In genomic region chr5:91150636-91151035, GRCh38 we compare ENCODE assay signal across 18 cellular contexts.
DNase-seq lines count a peak whose midpoint lies in the region; ATAC-seq and TF ChIP-seq lines count a peak whose summit lies in the region.
"Had no signal": no experiment of that assay in that cellular context is flagged by ENCODE, and none has a peak within 500 bp of the region (broad histone marks: within the 10 kb centered on the region; RNA-seq: fewer than 3 reads in every experiment).

No MANE protein-coding gene starts in this region.

- H3K4me2 ChIP-seq in HCT116 (ENCODE audit: low read length) = peak overlapping the region; percentile 42
- H3K4me2 ChIP-seq: BLaER1 had no signal

- no peak overlapping the region for H3K27ac ChIP-seq in HCT116 (ENCODE audit: low read depth, low read length)
- H3K27ac ChIP-seq in upper lobe of right lung = peak overlapping the region; percentile 14
- H3K27ac ChIP-seq: BLaER1 had no signal

- CTCF ChIA-PET in HCT116 (lab: Charles Lee) = interaction anchor here (1.3 kb wide), 1 partner anchor 234 kb away, joined by 5 read pairs; no protein-coding TSS in a partner anchor

- no peak overlapping the region for H3K9ac ChIP-seq in HCT116 (ENCODE audit: low read length)
- H3K9ac ChIP-seq: BLaER1 had no signal

- RAD21 ChIA-PET in HCT116 (lab: Charles Lee; ENCODE audit: low non-redundant PET in 1 of 2, low total read pairs in 2 of 2, uncharacterized antibody in 2 of 2, unreplicated experiment in 2 of 2) = no interaction called here

- TF ChIP-seq RAD21 in HCT116 (IDR thresholded peaks at IDR 0.05; ENCODE audit: low read depth) = no peak

- POLR2A ChIA-PET in HCT116 (lab: Charles Lee) = no interaction called here

- ATAC-seq in HCT116 = no peak
- no peak for ATAC-seq in upper lobe of right lung
- ATAC-seq in HG02571 (IDR thresholded peaks at IDR 0.05; ENCODE audit: unreplicated experiment) = no peak
- no peak for ATAC-seq in GM18909 (IDR thresholded peaks at IDR 0.05; ENCODE audit: poor library complexity, unreplicated experiment)
- ATAC-seq: GM12878 had no signal

- no peaks in the 10 kb centered on the region for H3K27me3 ChIP-seq in HCT116 (ENCODE audit: insufficient read depth, low read length)
- H3K27me3 ChIP-seq in upper lobe of right lung = no peaks in the 10 kb centered on the region
- H3K27me3 ChIP-seq: BLaER1 had no signal

- H3K36me3 Mint-ChIP-seq in dendritic cell treated with granulocyte-macrophage colony-stimulating factor and Interleukin-4, amounts not matched to agents 40 ng/mL and 50 ng/mL, for 4 days (ENCODE audit: low read depth) = peaks cover 7% of the 10 kb centered on the region
- H3K36me3 Mint-ChIP-seq in nephron progenitor cell (ENCODE audit: low read depth) = peaks cover 31% of the 10 kb centered on the region
- H3K36me3 Mint-ChIP-seq: CD8-positive, alpha-beta memory T cell had no signal

- no peaks in the 10 kb centered on the region for H4K20me1 ChIP-seq in HCT116 (ENCODE audit: insufficient read depth)
- H4K20me1 ChIP-seq: BLaER1 had no signal

- TF ChIP-seq POLR2A in HCT116 (IDR thresholded peaks at IDR 0.05; ENCODE audit: borderline replicate concordance, extremely low read depth, insufficient read depth, insufficient read length) = no peak

- BruUV-seq in HCT116 (replicated peaks; lab: Mats Ljungman, UMichigan) = no TSS peak

- H3K4me3 Mint-ChIP-seq in dendritic cell treated with granulocyte-macrophage colony-stimulating factor and Interleukin-4, amounts not matched to agents 40 ng/mL and 50 ng/mL, for 4 days = no peak overlapping the region
- no peak overlapping the region for H3K4me3 Mint-ChIP-seq in nephron progenitor cell
- H3K4me3 Mint-ChIP-seq: CD8-positive, alpha-beta memory T cell; H9; HFFc6 had no signal

- H3K9me2 ChIP-seq in HCT116 (ENCODE audit: insufficient read depth) = 0 out of 2 replicates have a peak, but pooled peaks cover 8% of the 10 kb centered on the region

- no peaks in the 10 kb centered on the region for H3K79me2 ChIP-seq in HCT116 (ENCODE audit: insufficient read depth, low read length)

- H3K36me3 ChIP-seq in HCT116 (ENCODE audit: control insufficient read depth in 1 of 2, insufficient read depth in 2 of 2, low read length in 2 of 2) (no peaks in the 10 kb centered on the region), upper lobe of right lung (no peaks in the 10 kb centered on the region)

- DNase-seq in HCT116 (ENCODE audit: low read depth, low spot score) = no peak
- DNase-seq in nephron progenitor cell = no peak
- no peak for DNase-seq in upper lobe of right lung
- no peak for DNase-seq in NAMALWA (ENCODE audit: low spot score)
- DNase-seq in HCEC 1CT = no peak
- DNase-seq: AML-193; Caco-2; CD8-positive, alpha-beta memory T cell; DMS 273 treated with DMSO at 0.1 percent for 48 hours; GOT3; H9; HFFc6; KBM-7 had no signal

- H3K4me1 Mint-ChIP-seq in dendritic cell treated with granulocyte-macrophage colony-stimulating factor and Interleukin-4, amounts not matched to agents 40 ng/mL and 50 ng/mL, for 4 days (ENCODE audit: low read depth) = peaks cover 16% of the 10 kb centered on the region
- peaks cover 5% of the 10 kb centered on the region for H3K4me1 Mint-ChIP-seq in nephron progenitor cell
- H3K4me1 Mint-ChIP-seq: CD8-positive, alpha-beta memory T cell had no signal

- H3K4me1 ChIP-seq in HCT116 (ENCODE audit: control insufficient read depth in 1 of 2, insufficient read depth in 2 of 2, low read length in 2 of 2) (peaks cover 0 to 10% of the 10 kb centered on the region in 2 experiments; a peak in 2 of 4 replicates), upper lobe of right lung (peaks cover 24% of the 10 kb centered on the region)
- H3K4me1 ChIP-seq: BLaER1 had no signal

- H3K4me3 ChIP-seq in HCT116 (replicated peaks in 1 of 2; ENCODE audit: low read depth in 1 of 2, low read length in 2 of 2) (no peak overlapping the region), upper lobe of right lung (no peak overlapping the region)
- H3K4me3 ChIP-seq: BLaER1, GM12878 had no signal

- peak overlapping the region; percentile 10 for H3K27ac Mint-ChIP-seq in dendritic cell treated with granulocyte-macrophage colony-stimulating factor and Interleukin-4, amounts not matched to agents 40 ng/mL and 50 ng/mL, for 4 days
- peak overlapping the region; percentile 33 for H3K27ac Mint-ChIP-seq in nephron progenitor cell
- H3K27ac Mint-ChIP-seq: CD8-positive, alpha-beta memory T cell; H9; HFFc6 had no signal

- H3K9me3 ChIP-seq in HCT116 (ENCODE audit: control insufficient read depth in 1 of 2, insufficient read depth in 1 of 2, low read depth in 1 of 2, low read length in 2 of 2) (no peaks in the 10 kb centered on the region), upper lobe of right lung (no peaks in the 10 kb centered on the region)
- H3K9me3 ChIP-seq: Caco-2 had no signal

- peaks cover 10% of the 10 kb centered on the region for H3K9me3 Mint-ChIP-seq in dendritic cell treated with granulocyte-macrophage colony-stimulating factor and Interleukin-4, amounts not matched to agents 40 ng/mL and 50 ng/mL, for 4 days
- H3K9me3 Mint-ChIP-seq in nephron progenitor cell = peaks cover 14% of the 10 kb centered on the region
- H3K9me3 Mint-ChIP-seq: HFFc6 had no signal

- H3K27me3 Mint-ChIP-seq in dendritic cell treated with granulocyte-macrophage colony-stimulating factor and Interleukin-4, amounts not matched to agents 40 ng/mL and 50 ng/mL, for 4 days = no peaks in the 10 kb centered on the region
- H3K27me3 Mint-ChIP-seq in nephron progenitor cell (ENCODE audit: low read depth, poor library complexity) = peaks cover 3% of the 10 kb centered on the region

- intact Hi-C loops in HCT116 (cut with micrococcal nuclease) (no loop called here), upper lobe of right lung (cut with DNase I) (no loop called here)
- intact Hi-C loops in dendritic cell treated with granulocyte-macrophage colony-stimulating factor and Interleukin-4, amounts not matched to agents 40 ng/mL and 50 ng/mL, for 4 days (cut with micrococcal nuclease) = no loop called here

- TF ChIP-seq CTCF in HCT116 (IDR thresholded peaks at IDR 0.05 in 2 of 3, conservative IDR thresholded peaks at IDR 0.05 in 1 of 3; ENCODE audit: borderline replicate concordance in 1 of 3, insufficient read depth in 1 of 3, low read depth in 2 of 3, low read length in 2 of 3) = no peak
- no peak for TF ChIP-seq CTCF in nephron progenitor cell (IDR thresholded peaks at IDR 0.05)
- TF ChIP-seq CTCF in upper lobe of right lung (IDR thresholded peaks at IDR 0.05) = no peak

- H2AFZ ChIP-seq in HCT116 (ENCODE audit: low read depth, low read length, poor library complexity, severe bottlenecking) = peak overlapping the region; percentile 29

TF ChIP-seq in HCT116, 20 proteins besides CTCF, POLR2A, EP300 and RAD21 (continues in another document):
- TF ChIP-seq ELF1 (IDR thresholded peaks at IDR 0.05; ENCODE audit: borderline replicate concordance, low read depth) (no peak), CBX3 (IDR thresholded peaks at IDR 0.05; ENCODE audit: low read depth) (no peak), EGR1 (IDR thresholded peaks at IDR 0.05; ENCODE audit: low read depth) (no peak), ZBTB33 (IDR thresholded peaks at IDR 0.05; ENCODE audit: extremely low read depth, insufficient replicate concordance, low read length) (no peak), REST (IDR thresholded peaks at IDR 0.05; ENCODE audit: low read depth) (no peak), SIN3A (IDR thresholded peaks at IDR 0.05; ENCODE audit: low read depth) (no peak), ZNF274 (IDR thresholded peaks at IDR 0.05; ENCODE audit: low read depth, low read length) (no peak), TCF7L2 (IDR thresholded peaks at IDR 0.05; ENCODE audit: borderline replicate concordance, extremely low read depth, insufficient read depth, insufficient read length) (no peak), MAX (IDR thresholded peaks at IDR 0.05) (no peak)
